ENCODE assay signal across 1 cellular context in genomic region chr1:93348104-93348780, GRCh38.
TF ChIP-seq lines count a peak whose summit lies in the region.

No MANE protein-coding gene starts in this region.

TF ChIP-seq in SK-N-SH, 30 proteins besides CTCF, POLR2A, EP300 and RAD21 (continued from another document):
- TF ChIP-seq TEAD4 (IDR thresholded peaks at IDR 0.05; ENCODE audit: borderline replicate concordance, insufficient read depth): no peak
- TF ChIP-seq YY1 (IDR thresholded peaks at IDR 0.05; ENCODE audit: low read depth): no peak
- TF ChIP-seq POLR2AphosphoS5 (IDR thresholded peaks at IDR 0.05; ENCODE audit: low read depth, low read length): no peak
- TF ChIP-seq CHD2 (IDR thresholded peaks at IDR 0.05; ENCODE audit: low read length, partially characterized antibody): no peak
- TF ChIP-seq SIN3A (IDR thresholded peaks at IDR 0.05; ENCODE audit: borderline replicate concordance, low read depth, low read length): no peak
- TF ChIP-seq SMC3 (IDR thresholded peaks at IDR 0.05; ENCODE audit: low read depth, low read length): no peak
- TF ChIP-seq RCOR1 (IDR thresholded peaks at IDR 0.05; ENCODE audit: low read length): no peak
- TF ChIP-seq TCF12 (IDR thresholded peaks at IDR 0.05): no peak
- TF ChIP-seq FOXM1 (IDR thresholded peaks at IDR 0.05; ENCODE audit: low read depth): no peak
- no peak for TF ChIP-seq MXI1 (IDR thresholded peaks at IDR 0.05; ENCODE audit: low read depth, low read length)
- TF ChIP-seq NRF1 (IDR thresholded peaks at IDR 0.05; ENCODE audit: low read depth, low read length): no peak
- no peak for TF ChIP-seq RFX5 (IDR thresholded peaks at IDR 0.05; ENCODE audit: low read length)
TF ChIP-seq in SK-N-SH: peak in this region for 0.
